Comparison of ENCODE assay signal across 15 cellular contexts in genomic region chr4:85933306-85933640, GRCh38.
"Had no signal": no experiment of that assay in that cellular context is flagged by ENCODE, and none has a peak within 500 bp of the region (broad histone marks: within the 10 kb centered on the region; RNA-seq: fewer than 3 reads in every experiment).

No MANE protein-coding gene starts in this region.

- H3K27me3 Mint-ChIP-seq: activated naive CD8-positive, alpha-beta T cell treated with anti-CD3 and anti-CD28 coated beads, Interleukin-2, amount 50 U/mL, for 24 hours; naive B cell; stimulated activated naive B cell treated with anti-CD40 and anti-IgM and Interleukin-4, amounts not matched to agents 10 μg/mL and 1 μg/mL and 100 μg/mL, for 72 hours had no signal

- H3K27ac Mint-ChIP-seq: activated naive CD4-positive, alpha-beta T cell treated with anti-CD3 and anti-CD28 coated beads for 36 hours; activated naive CD8-positive, alpha-beta T cell treated with anti-CD3 and anti-CD28 coated beads, Interleukin-2, amount 50 U/mL, for 24 hours; activated T-helper 2 cell treated with anti-CD3 and anti-CD28 coated beads, Interferon-gamma antibody, Interleukin-2, Interleukin-4, amounts not matched to agents 10 μg/mL and 5 μg/mL and 100 μg/mL, durations not matched to agents 14 hours and 24 hours and 36 hours; endodermal cell; stimulated activated naive B cell treated with anti-CD40 and anti-IgM and Interleukin-4, amounts not matched to agents 10 μg/mL and 1 μg/mL and 100 μg/mL, for 72 hours had no signal

- H3K9me3 ChIP-seq: gastrocnemius medialis, heart right ventricle, transverse colon had no signal

- H3K9me3 Mint-ChIP-seq: activated naive CD4-positive, alpha-beta T cell treated with anti-CD3 and anti-CD28 coated beads for 36 hours; activated naive CD8-positive, alpha-beta T cell treated with anti-CD3 and anti-CD28 coated beads, Interleukin-2, amount 50 U/mL, for 24 hours; activated T-helper 2 cell treated with anti-CD3 and anti-CD28 coated beads, Interferon-gamma antibody, Interleukin-2, Interleukin-4, amounts not matched to agents 10 μg/mL and 5 μg/mL and 100 μg/mL, durations not matched to agents 14 hours and 24 hours and 36 hours; endodermal cell; stimulated activated naive B cell treated with anti-CD40 and anti-IgM and Interleukin-4, amounts not matched to agents 10 μg/mL and 1 μg/mL and 100 μg/mL, for 72 hours had no signal

- ATAC-seq: activated naive CD8-positive, alpha-beta T cell treated with anti-CD3 and anti-CD28 coated beads, Interleukin-2, amount 50 U/mL, for 24 hours; gastrocnemius medialis; stimulated activated naive B cell treated with anti-CD40 and anti-IgM and Interleukin-4, amounts not matched to agents 10 μg/mL and 1 μg/mL and 100 μg/mL, for 72 hours had no signal

- H3K27me3 ChIP-seq: gastrocnemius medialis, heart right ventricle, transverse colon had no signal

- H3K4me3 Mint-ChIP-seq: activated naive CD4-positive, alpha-beta T cell treated with anti-CD3 and anti-CD28 coated beads for 36 hours; activated naive CD8-positive, alpha-beta T cell treated with anti-CD3 and anti-CD28 coated beads, Interleukin-2, amount 50 U/mL, for 24 hours; endodermal cell; naive B cell; stimulated activated naive B cell treated with anti-CD40 and anti-IgM and Interleukin-4, amounts not matched to agents 10 μg/mL and 1 μg/mL and 100 μg/mL, for 72 hours had no signal

- H3K36me3 ChIP-seq: gastrocnemius medialis, heart right ventricle, transverse colon had no signal

- H3K27ac ChIP-seq: gastrocnemius medialis, parathyroid adenoma, transverse colon had no signal

- H3K4me1 ChIP-seq: parathyroid adenoma had no signal

- H3K4me3 ChIP-seq: transverse colon had no signal

- DNase-seq: activated CD4-positive, alpha-beta T cell treated with anti-CD3 and anti-CD28 coated beads for 1 hour; activated CD4-positive, alpha-beta T cell treated with anti-CD3 and anti-CD28 coated beads, Interleukin-2, amount 50 U/mL, for 4 hours; activated naive CD4-positive, alpha-beta T cell treated with anti-CD3 and anti-CD28 coated beads for 36 hours; activated naive CD8-positive, alpha-beta T cell treated with anti-CD3 and anti-CD28 coated beads, Interleukin-2, amount 50 U/mL, for 24 hours; aorta; endodermal cell; erythroblast; gastrocnemius medialis; heart right ventricle; naive B cell; stimulated activated CD4-positive, alpha-beta T cell treated with anti-CD3 and anti-CD28 coated beads, Interleukin-2, amount 100 ng/mL, for 48 hours; stimulated activated naive B cell treated with anti-CD40 and anti-IgM and Interleukin-4, amounts not matched to agents 10 μg/mL and 1 μg/mL and 100 μg/mL, for 72 hours; transverse colon had no signal

- H3K9ac ChIP-seq: parathyroid adenoma had no signal
